Comparison of ENCODE assay signal across 13 cellular contexts in the genomic region with DNA sequence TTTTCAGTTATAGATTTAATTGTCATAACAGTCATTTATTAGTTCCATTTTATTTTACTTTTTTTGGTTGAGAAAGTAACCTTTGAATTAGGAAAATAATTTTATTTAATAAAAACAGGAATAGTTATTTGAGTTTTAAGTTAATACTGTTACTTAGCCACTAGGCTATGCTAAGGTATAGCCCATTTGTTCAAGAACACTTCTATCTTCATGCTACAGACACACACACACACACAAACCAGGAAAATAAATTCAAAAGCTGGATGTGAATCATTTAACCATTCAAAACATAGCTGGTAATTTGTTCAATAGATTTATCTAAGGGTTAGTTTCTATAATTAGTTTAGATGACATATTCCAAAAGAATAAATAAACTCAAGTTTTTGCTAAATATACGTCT.
A peak's percentile ranks its signal among the peaks of the same experiment; 100 is the strongest.
DNase-seq lines count a peak whose midpoint lies in the region; ATAC-seq, FAIRE-seq and TF ChIP-seq lines count a peak whose summit lies in the region.
"Had no signal": no experiment of that assay in that cellular context is flagged by ENCODE, and none has a peak within 500 bp of the region (broad histone marks: within the 10 kb centered on the region; RNA-seq: fewer than 3 reads in every experiment).

No MANE protein-coding gene starts in this region.

- H3K27me3 ChIP-seq in OCI-LY3 (ENCODE audit: low read depth, low read length) (no peaks in the 10 kb centered on the region), pancreas (no peaks in the 10 kb centered on the region)
- H3K27me3 ChIP-seq: heart right ventricle, tibial nerve had no signal

- DNase-seq in NCI-H1105 treated with DMSO at 0.1 percent for 48 hours (lab: John Stamatoyannopoulos, UW) (peak; percentile 27), NCI-H1105 (lab: John Stamatoyannopoulos, UW) (no peak), epithelial cell of proximal tubule (ENCODE audit: low read depth) (no peak), pancreas (no peak), middle frontal gyrus (ENCODE audit: extremely low spot score, low spot score) (no peak), HPDE6-E6E7 (ENCODE audit: extremely low spot score) (no peak), foreskin fibroblast (no peak)
- DNase-seq: activated T-cell treated with anti-CD3 and anti-CD28 coated beads, Interleukin-2, amount 50 U/mL, for 1 hour; heart right ventricle; NCI-H2171 had no signal

- no peak overlapping the region for H3K9ac ChIP-seq in OCI-LY3 (ENCODE audit: low read length)

- TF ChIP-seq CTCF in OCI-LY3 (IDR thresholded peaks at IDR 0.05; ENCODE audit: low read depth, low read length) (peak; percentile 40), epithelial cell of proximal tubule (conservative IDR thresholded peaks at IDR 0.05; ENCODE audit: low read depth, low read length) (peak; percentile 33), pancreas (IDR thresholded peaks at IDR 0.05) (no peak), foreskin fibroblast (IDR thresholded peaks at IDR 0.05; ENCODE audit: low read depth, low read length) (no peak)

- H3K4me2 ChIP-seq in OCI-LY3 (ENCODE audit: low read length), result no peak overlapping the region

- peak; percentile 47 for FAIRE-seq in pancreas (lab: Jason Lieb, UNC)

- H3K79me2 ChIP-seq in OCI-LY3 (ENCODE audit: low read length), result no peaks in the 10 kb centered on the region

- no peaks in the 10 kb centered on the region for H3K9me3 ChIP-seq in OCI-LY3 (ENCODE audit: insufficient read depth, low read length)
- H3K9me3 ChIP-seq in pancreas, result no peaks in the 10 kb centered on the region
- H3K9me3 ChIP-seq: heart right ventricle, tibial nerve had no signal

- ATAC-seq in pancreas, result no peak
- ATAC-seq: heart right ventricle, K562 had no signal

- 78 to 86% methylated on average over 1 of the region's 1 CpG for WGBS in pancreas, 2 donors

- no peak overlapping the region for H3K4me3 ChIP-seq in OCI-LY3 (ENCODE audit: low read length)
- H3K4me3 ChIP-seq in epithelial cell of proximal tubule (ENCODE audit: low read depth, low read length), result no peak overlapping the region
- H3K4me3 ChIP-seq in pancreas, result no peak overlapping the region
- no peak overlapping the region for H3K4me3 ChIP-seq in foreskin fibroblast (ENCODE audit: low read depth in 1 of 2, low read length in 2 of 2)
- H3K4me3 ChIP-seq: heart right ventricle, K562, tibial nerve had no signal

- intact Hi-C loops in pancreas (cut with DNase I), result no loop called here

- H4K20me1 ChIP-seq in OCI-LY3 (ENCODE audit: insufficient read depth, low read length), result no peaks in the 10 kb centered on the region

- H3K27ac ChIP-seq in OCI-LY3 (ENCODE audit: low read length) (no peak overlapping the region), pancreas (no peak overlapping the region)
- H3K27ac ChIP-seq: heart right ventricle, tibial nerve had no signal

- H2AFZ ChIP-seq in OCI-LY3 (ENCODE audit: low read depth, low read length), result no peak overlapping the region

- H3K4me1 ChIP-seq in OCI-LY3 (ENCODE audit: low read length) (peaks cover 17% of the 10 kb centered on the region), pancreas (no peaks in the 10 kb centered on the region)
- H3K4me1 ChIP-seq: tibial nerve had no signal

- H3K36me3 ChIP-seq in OCI-LY3 (replicated peaks; ENCODE audit: low read depth, low read length), result no peaks in the 10 kb centered on the region
- H3K36me3 ChIP-seq in pancreas, result no peaks in the 10 kb centered on the region
- H3K36me3 ChIP-seq: heart right ventricle, tibial nerve had no signal

Comparison
In these comparisons a context has a peak if more than half of its experiments do, and no peak if none do; other contexts are left out.
1. CTCF ChIP-seq: peak in OCI-LY3 (single experiment) and epithelial cell of proximal tubule (single experiment); none in pancreas (0 of 4) and foreskin fibroblast (single experiment).